In the genomic region with DNA sequence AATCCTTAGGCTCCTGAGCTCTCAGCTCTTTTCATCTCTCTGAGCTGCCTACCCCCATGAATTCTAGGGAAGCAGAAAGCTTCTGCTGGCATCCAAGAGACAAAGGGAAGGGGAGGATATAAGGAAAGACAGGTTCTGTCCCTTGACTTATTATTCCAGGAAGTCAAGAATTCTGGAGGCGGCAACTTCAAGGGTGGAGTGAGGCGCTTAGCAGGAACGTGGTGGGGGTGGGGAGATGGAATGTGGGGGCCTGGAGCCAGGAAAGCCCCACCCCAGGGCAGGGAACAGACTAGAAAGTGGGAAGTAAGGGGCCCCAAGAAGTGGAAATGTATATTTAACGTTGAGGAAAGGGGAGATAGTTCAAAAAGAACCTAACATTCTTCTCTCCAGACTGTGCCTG, we compare ENCODE assay signal across 8 cellular contexts. TPM values are rescaled to one million over a fixed set of nuclear protein-coding genes. Genes with fewer than 3 reads are reported as not detected.
A peak's percentile ranks its signal among the peaks of the same experiment; 100 is the strongest.
DNase-seq lines count a peak whose midpoint lies in the region; ATAC-seq and TF ChIP-seq lines count a peak whose summit lies in the region.

No MANE protein-coding gene starts in this region.

- peaks cover 18% of the 10 kb centered on the region for H3K79me2 ChIP-seq in neural cell (replicated peaks; ENCODE audit: insufficient read depth, low read length)

- TF ChIP-seq EP300 in neural cell (conservative IDR thresholded peaks at IDR 0.05; ENCODE audit: poor library complexity, severe bottlenecking), result no peak

- ATAC-seq in GM18520 (IDR thresholded peaks at IDR 0.05; ENCODE audit: unreplicated experiment) (no peak), HG02852 (IDR thresholded peaks at IDR 0.05; ENCODE audit: unreplicated experiment) (no peak)

- peaks cover 8% of the 10 kb centered on the region for H3K36me3 ChIP-seq in neural cell (ENCODE audit: insufficient read depth, low read length)

- TF ChIP-seq RAD21 in neural cell (conservative IDR thresholded peaks at IDR 0.05), result no peak

- no peaks in the 10 kb centered on the region for H4K20me1 ChIP-seq in neural cell (ENCODE audit: insufficient read depth)

- no peaks in the 10 kb centered on the region for H3K9me2 ChIP-seq in neural cell (ENCODE audit: insufficient read depth, low read length)

- TF ChIP-seq CTCF in AG09309 (IDR thresholded peaks at IDR 0.05; ENCODE audit: control insufficient read depth, insufficient read depth, low read depth, low read length, missing control alignments) (no peak), choroid plexus epithelial cell (conservative IDR thresholded peaks at IDR 0.05; ENCODE audit: low read depth, low read length) (no peak), neural cell (IDR thresholded peaks at IDR 0.05; ENCODE audit: poor library complexity, severe bottlenecking) (no peak), GM10266 (IDR thresholded peaks at IDR 0.05; ENCODE audit: control insufficient read depth, insufficient read depth, low read depth, missing control alignments) (no peak)

- no peak overlapping the region for H2AFZ ChIP-seq in neural cell (ENCODE audit: low read depth, low read length)

- peak overlapping the region; percentile 76 for H3K9ac ChIP-seq in neural cell (ENCODE audit: low read length)

- H3K27me3 ChIP-seq in neural cell (ENCODE audit: insufficient read depth, low read depth, low read length), result no peaks in the 10 kb centered on the region

- no peaks in the 10 kb centered on the region for H3F3A ChIP-seq in neural cell (ENCODE audit: insufficient read depth, low read length, poor library complexity, severe bottlenecking)

- peak overlapping the region; percentile 81 for H3K4me3 ChIP-seq in AG09309 (ENCODE audit: control insufficient read depth, low read depth, low read length)
- H3K4me3 ChIP-seq in choroid plexus epithelial cell (ENCODE audit: low read depth, low read length), result peak overlapping the region; percentile 91
- H3K4me3 ChIP-seq in neural cell (ENCODE audit: low read length), result peak overlapping the region; percentile 78

- peak overlapping the region; percentile 91 for H3K4me2 ChIP-seq in neural cell (ENCODE audit: low read length)

- no peaks in the 10 kb centered on the region for H3K9me3 ChIP-seq in neural cell (ENCODE audit: low read length)

- DNase-seq in AG09309 (ENCODE audit: low read depth), result no peak
- DNase-seq in LoVo (ENCODE audit: low spot score), result peak; percentile 47
- no peak for DNase-seq in choroid plexus epithelial cell (ENCODE audit: low read depth)
- DNase-seq in GM10266 (ENCODE audit: extremely low spot score), result no peak
- DNase-seq in midbrain (lab: John Stamatoyannopoulos, UW), result no peak

- no peak overlapping the region for H3K27ac ChIP-seq in neural cell (ENCODE audit: low read length)

TF ChIP-seq in neural cell, 6 proteins besides CTCF, POLR2A, EP300 and RAD21:
- TF ChIP-seq TAF1 (IDR thresholded peaks at IDR 0.05; ENCODE audit: low read depth) (no peak), EZH2 (IDR thresholded peaks at IDR 0.05; ENCODE audit: borderline replicate concordance, insufficient read depth, low read length, poor library complexity, severe bottlenecking) (no peak), MXI1 (conservative IDR thresholded peaks at IDR 0.05; ENCODE audit: poor library complexity, severe bottlenecking) (no peak), POLR2AphosphoS5 (IDR thresholded peaks at IDR 0.05) (no peak), SMC3 (conservative IDR thresholded peaks at IDR 0.05; ENCODE audit: poor library complexity) (no peak)
- TF ChIP-seq, protein P1, sequence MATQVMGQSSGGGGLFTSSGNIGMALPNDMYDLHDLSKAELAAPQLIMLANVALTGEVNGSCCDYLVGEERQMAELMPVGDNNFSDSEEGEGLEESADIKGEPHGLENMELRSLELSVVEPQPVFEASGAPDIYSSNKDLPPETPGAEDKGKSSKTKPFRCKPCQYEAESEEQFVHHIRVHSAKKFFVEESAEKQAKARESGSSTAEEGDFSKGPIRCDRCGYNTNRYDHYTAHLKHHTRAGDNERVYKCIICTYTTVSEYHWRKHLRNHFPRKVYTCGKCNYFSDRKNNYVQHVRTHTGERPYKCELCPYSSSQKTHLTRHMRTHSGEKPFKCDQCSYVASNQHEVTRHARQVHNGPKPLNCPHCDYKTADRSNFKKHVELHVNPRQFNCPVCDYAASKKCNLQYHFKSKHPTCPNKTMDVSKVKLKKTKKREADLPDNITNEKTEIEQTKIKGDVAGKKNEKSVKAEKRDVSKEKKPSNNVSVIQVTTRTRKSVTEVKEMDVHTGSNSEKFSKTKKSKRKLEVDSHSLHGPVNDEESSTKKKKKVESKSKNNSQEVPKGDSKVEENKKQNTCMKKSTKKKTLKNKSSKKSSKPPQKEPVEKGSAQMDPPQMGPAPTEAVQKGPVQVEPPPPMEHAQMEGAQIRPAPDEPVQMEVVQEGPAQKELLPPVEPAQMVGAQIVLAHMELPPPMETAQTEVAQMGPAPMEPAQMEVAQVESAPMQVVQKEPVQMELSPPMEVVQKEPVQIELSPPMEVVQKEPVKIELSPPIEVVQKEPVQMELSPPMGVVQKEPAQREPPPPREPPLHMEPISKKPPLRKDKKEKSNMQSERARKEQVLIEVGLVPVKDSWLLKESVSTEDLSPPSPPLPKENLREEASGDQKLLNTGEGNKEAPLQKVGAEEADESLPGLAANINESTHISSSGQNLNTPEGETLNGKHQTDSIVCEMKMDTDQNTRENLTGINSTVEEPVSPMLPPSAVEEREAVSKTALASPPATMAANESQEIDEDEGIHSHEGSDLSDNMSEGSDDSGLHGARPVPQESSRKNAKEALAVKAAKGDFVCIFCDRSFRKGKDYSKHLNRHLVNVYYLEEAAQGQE (IDR thresholded peaks at IDR 0.05; ENCODE audit: borderline replicate concordance), result no peak

RNA-seq across cellular contexts. Expression of a gene that starts 1.4 kb away (rescaled TPM):
- polyA plus RNA-seq in neural cell, result 169 and 187 TPM in 2 replicates
- polyA minus RNA-seq in neural cell, result 134 and 165 TPM in 2 replicates

RNA-seq across cellular contexts. Expression of a gene that starts 26.0 kb away (rescaled TPM):
- polyA plus RNA-seq in neural cell, result not detected in 2 replicates
- polyA minus RNA-seq in neural cell, result not detected in 2 replicates

RNA-seq across cellular contexts. Expression of a gene that starts 49.9 kb away (rescaled TPM):
- 227 and 331 TPM in 2 replicates for polyA plus RNA-seq in neural cell
- 77.7 and 89.9 TPM in 2 replicates for polyA minus RNA-seq in neural cell
